In genomic region chr18:10202947-10203346, GRCh38 we compare ENCODE assay signal across 12 cellular contexts.
"Had no signal": no experiment of that assay in that cellular context is flagged by ENCODE, and none has a peak within 500 bp of the region (broad histone marks: within the 10 kb centered on the region; RNA-seq: fewer than 3 reads in every experiment).

No MANE protein-coding gene starts in this region.

- H3K27me3 ChIP-seq: dorsolateral prefrontal cortex, pancreas, sigmoid colon, stomach, testis had no signal

- DNase-seq: activated CD4-positive, alpha-beta memory T cell treated with anti-CD3 and anti-CD28 coated beads, Interleukin-2, amount 10 ng/mL, durations not matched to agents 7 days and 5 days; activated CD4-positive, alpha-beta T cell treated with anti-CD3 and anti-CD28 coated beads for 36 hours; activated naive CD4-positive, alpha-beta T cell treated with anti-CD3 and anti-CD28 coated beads, Interleukin-2, amount 50 U/mL, for 16 hours; activated T-cell treated with anti-CD3 and anti-CD28 coated beads, Interleukin-2, amount 50 U/mL, for 24 hours; dorsolateral prefrontal cortex; left ventricle myocardium superior; pancreas; sigmoid colon; stimulated activated CD4-positive, alpha-beta T cell treated with anti-CD3 and anti-CD28 coated beads, Interleukin-1b, Interleukin-23, amount 100 ng/mL, for 48 hours; stomach; testis had no signal

- H3K9me3 ChIP-seq: pancreas, sigmoid colon, stomach, testis had no signal

- H3K36me3 ChIP-seq: cardiac muscle cell, pancreas, sigmoid colon, stomach had no signal

- H3K4me3 ChIP-seq: cardiac muscle cell, dorsolateral prefrontal cortex, pancreas, sigmoid colon, stomach, testis had no signal

- H3K27ac ChIP-seq: cardiac muscle cell, dorsolateral prefrontal cortex, pancreas, sigmoid colon, stomach, testis had no signal

- H3K4me1 ChIP-seq: pancreas, stomach, testis had no signal
